In the genomic region with DNA sequence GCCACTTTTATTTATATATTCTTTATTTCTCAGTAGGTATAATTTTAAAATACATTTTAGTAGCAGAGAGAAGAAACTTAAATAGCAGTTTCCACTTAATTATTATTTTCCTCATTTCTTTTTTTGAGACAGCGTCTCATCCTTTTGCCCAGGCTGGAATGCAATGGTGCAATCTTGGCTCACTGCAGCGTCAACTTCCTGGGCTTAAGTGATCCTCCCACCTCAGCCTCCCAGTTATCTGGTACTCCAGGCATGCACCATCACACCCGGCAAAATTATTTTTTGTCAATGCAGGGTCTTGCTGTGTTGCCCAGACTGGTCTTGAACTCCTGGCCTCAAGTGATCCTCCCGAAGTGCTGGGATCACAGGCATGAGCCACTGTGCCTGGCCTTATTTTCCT, we compare ENCODE assay signal across 26 cellular contexts.
"Had no signal": no experiment of that assay in that cellular context is flagged by ENCODE, and none has a peak within 500 bp of the region (broad histone marks: within the 10 kb centered on the region; RNA-seq: fewer than 3 reads in every experiment).

No MANE protein-coding gene starts in this region.

- H3K4me3 ChIP-seq: coronary artery, heart left ventricle, lower lobe of right lung, right atrium auricular region, tibial nerve had no signal

- H3K27me3 ChIP-seq: heart left ventricle, right atrium auricular region, tibial nerve had no signal

- H3K4me1 ChIP-seq: lower lobe of right lung had no signal

- H3K9me3 Mint-ChIP-seq: activated CD4-positive, alpha-beta memory T cell treated with anti-CD3 and anti-CD28 coated beads for 36 hours; activated CD4-positive, alpha-beta T cell treated with anti-CD3 and anti-CD28 coated beads, Interleukin-2, amount 10 ng/mL, durations not matched to agents 24 days and 14 days; activated naive CD4-positive, alpha-beta T cell treated with anti-CD3 and anti-CD28 coated beads, Interleukin-2, amount 50 U/mL, for 72 hours; activated T-cell treated with anti-CD3 and anti-CD28 coated beads, Interleukin-2, amount 50 U/mL, for 4 hours; activated T-helper 2 cell treated with anti-CD3 and anti-CD28 coated beads, Interferon-gamma antibody, Interleukin-2, Interleukin-4, amounts not matched to agents 10 μg/mL and 5 μg/mL and 100 μg/mL, durations not matched to agents 14 hours and 24 hours and 36 hours; effector memory CD8-positive, alpha-beta T cell; immature natural killer cell; natural killer cell treated with Interleukin-12 subunit alpha and Interleukin-12 subunit beta and Interleukin-15 and Interleukin-18, amount 100 ng/mL, for 72 hours had no signal

- H3K27ac Mint-ChIP-seq: activated CD4-positive, alpha-beta memory T cell treated with anti-CD3 and anti-CD28 coated beads for 36 hours; activated CD4-positive, alpha-beta T cell treated with anti-CD3 and anti-CD28 coated beads, Interleukin-2, amount 10 ng/mL, durations not matched to agents 24 days and 14 days; activated naive CD4-positive, alpha-beta T cell treated with anti-CD3 and anti-CD28 coated beads, Interleukin-2, amount 50 U/mL, for 72 hours; activated T-helper 2 cell treated with anti-CD3 and anti-CD28 coated beads, Interferon-gamma antibody, Interleukin-2, Interleukin-4, amounts not matched to agents 10 μg/mL and 5 μg/mL and 100 μg/mL, durations not matched to agents 14 hours and 24 hours and 36 hours; natural killer cell treated with Interleukin-12 subunit alpha and Interleukin-12 subunit beta and Interleukin-15 and Interleukin-18, amount 100 ng/mL, for 72 hours had no signal

- H3K27me3 Mint-ChIP-seq: activated CD4-positive, alpha-beta memory T cell treated with anti-CD3 and anti-CD28 coated beads for 36 hours; activated CD4-positive, alpha-beta T cell treated with anti-CD3 and anti-CD28 coated beads, Interleukin-2, amount 10 ng/mL, durations not matched to agents 24 days and 14 days; effector memory CD8-positive, alpha-beta T cell; natural killer cell treated with Interleukin-12 subunit alpha and Interleukin-12 subunit beta and Interleukin-15 and Interleukin-18, amount 100 ng/mL, for 72 hours had no signal

- ATAC-seq: activated CD4-positive, CD25-positive, alpha-beta regulatory T cell treated with anti-CD3 and anti-CD28 coated beads, Interleukin-2, amount 50 U/mL, for 24 hours; activated naive CD4-positive, alpha-beta T cell treated with anti-CD3 and anti-CD28 coated beads, Interleukin-2, amount 50 U/mL, for 72 hours; activated T-cell treated with anti-CD3 and anti-CD28 coated beads, Interleukin-2, amount 50 U/mL, for 4 hours; effector memory CD8-positive, alpha-beta T cell; heart left ventricle; left lobe of liver; lower lobe of right lung; natural killer cell treated with Interleukin-12 subunit alpha and Interleukin-12 subunit beta and Interleukin-15 and Interleukin-18, amount 100 ng/mL, for 72 hours had no signal

- H3K4me1 Mint-ChIP-seq: activated CD4-positive, alpha-beta T cell treated with anti-CD3 and anti-CD28 coated beads, Interleukin-2, amount 10 ng/mL, durations not matched to agents 24 days and 14 days; immature natural killer cell had no signal

- H3K4me3 Mint-ChIP-seq: activated CD4-positive, alpha-beta memory T cell treated with anti-CD3 and anti-CD28 coated beads for 36 hours; activated CD4-positive, alpha-beta T cell treated with anti-CD3 and anti-CD28 coated beads, Interleukin-2, amount 10 ng/mL, durations not matched to agents 24 days and 14 days; activated T-cell treated with anti-CD3 and anti-CD28 coated beads, Interleukin-2, amount 50 U/mL, for 4 hours; effector memory CD8-positive, alpha-beta T cell; immature natural killer cell; natural killer cell treated with Interleukin-12 subunit alpha and Interleukin-12 subunit beta and Interleukin-15 and Interleukin-18, amount 100 ng/mL, for 72 hours had no signal

- H3K9me3 ChIP-seq: heart left ventricle, lower lobe of right lung, right atrium auricular region, tibial nerve had no signal

- DNase-seq: activated CD4-positive, alpha-beta memory T cell treated with anti-CD3 and anti-CD28 coated beads for 36 hours; activated CD4-positive, alpha-beta T cell treated with anti-CD3 and anti-CD28 coated beads, Interleukin-2, amount 10 ng/mL, durations not matched to agents 24 days and 14 days; activated CD8-positive, alpha-beta memory T cell treated with anti-CD3 and anti-CD28 coated beads, Interleukin-2, amount 50 U/mL, for 48 hours; activated T-cell treated with anti-CD3 and anti-CD28 coated beads, Interleukin-2, amount 50 U/mL, for 4 hours; anterior cingulate cortex; cerebellar nuclear complex; effector memory CD8-positive, alpha-beta T cell; erythroblast; foreskin fibroblast; heart left ventricle; hypothalamus; immature natural killer cell; lower lobe of right lung; mesenchymal stem cell; stimulated activated CD4-positive, alpha-beta T cell treated with anti-CD3 and anti-CD28 coated beads, Interleukin-2, amount 100 ng/mL, for 48 hours; stimulated activated naive CD4-positive, alpha-beta T cell treated with Interleukin-2 at 50 U/mL for 16 hours; T-helper 1 cell; WERI-Rb-1 had no signal

- H3K27ac ChIP-seq: coronary artery, lower lobe of right lung, tibial nerve, WERI-Rb-1 had no signal
